Comparison of ENCODE assay signal across 6 cellular contexts in the genomic region with DNA sequence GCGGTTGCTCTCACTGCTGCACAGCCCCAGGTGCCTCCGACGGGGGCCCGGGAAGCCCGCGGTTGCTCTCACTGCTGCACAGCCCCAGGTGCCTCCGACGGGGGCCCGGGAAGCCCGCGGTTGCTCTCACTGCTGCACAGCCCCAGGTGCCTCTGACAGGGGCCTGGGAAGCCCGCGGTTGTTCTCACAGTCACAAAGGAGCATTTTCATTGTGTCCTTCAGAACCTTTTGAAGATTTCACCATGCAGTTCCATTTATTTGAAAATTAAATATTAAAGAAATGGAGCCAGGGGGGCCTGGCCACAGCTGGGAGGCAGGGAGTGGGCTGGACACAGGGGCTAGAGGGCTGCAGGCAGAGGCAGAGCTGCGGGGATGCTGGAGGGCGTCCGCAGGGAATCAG.
DNase-seq lines count a peak whose midpoint lies in the region; ATAC-seq and TF ChIP-seq lines count a peak whose summit lies in the region.
"Not testable (repeated sequence)": the region's sequence is repeated elsewhere in the genome, so short reads cannot be mapped to it uniquely, and the experiment has no call there.

No MANE protein-coding gene starts in this region.

- POLR2A ChIA-PET in OCI-LY7 (lab: Charles Lee): not testable (repeated sequence)

- H3K27ac ChIP-seq in KOPT-K1 (ENCODE audit: low read depth, low read length, poor library complexity, severe bottlenecking): peak overlapping the region; percentile 61
- H3K27ac ChIP-seq in OCI-LY7 (ENCODE audit: low read depth, low read length, poor library complexity, severe bottlenecking): peak overlapping the region; percentile 76
- H3K27ac ChIP-seq in coronary artery: peak overlapping the region; percentile 32 to 94
- not testable (repeated sequence) for H3K27ac ChIP-seq in mesenchymal stem cell (ENCODE audit: low read length, poor library complexity, severe bottlenecking); osteoblast (ENCODE audit: low read depth, low read length)
- H3K27ac ChIP-seq in thoracic aorta: peak overlapping the region; percentile 84

- not testable (repeated sequence) for H3K18ac ChIP-seq in mesenchymal stem cell (ENCODE audit: low read depth in 1 of 2, low read length in 2 of 2)

- not testable (repeated sequence) for H4K8ac ChIP-seq in mesenchymal stem cell (ENCODE audit: low read length)

- not testable (repeated sequence) for H4K20me1 ChIP-seq in OCI-LY7 (ENCODE audit: insufficient read depth, low read length)
- peaks cover 10% of the 10 kb centered on the region for H4K20me1 ChIP-seq in osteoblast (ENCODE audit: insufficient read depth, low read length)

- intact Hi-C loops in OCI-LY7 (cut with micrococcal nuclease; ENCODE audit: unreplicated experiment): loop anchor here (5.0 kb wide), 1 partner anchor 159 kb away; no protein-coding TSS in a partner anchor

- peak overlapping the region; percentile 66 for H2AK5ac ChIP-seq in mesenchymal stem cell (ENCODE audit: low read length, severe bottlenecking)

- not testable (repeated sequence) for H3K4me3 ChIP-seq in OCI-LY7 (ENCODE audit: low read depth, low read length, poor library complexity, severe bottlenecking); coronary artery; mesenchymal stem cell (ENCODE audit: insufficient read depth in 1 of 2, low read depth in 1 of 2, low read length in 2 of 2); osteoblast (ENCODE audit: insufficient read depth, low read length); thoracic aorta

- H3K4ac ChIP-seq in mesenchymal stem cell (ENCODE audit: low read depth in 1 of 2, low read length in 2 of 2): not testable (repeated sequence)

- WGBS in mesenchymal stem cell: 96% methylated on average over 8 of the region's 16 CpGs

- H2BK120ac ChIP-seq in mesenchymal stem cell (ENCODE audit: low read depth, low read length): not testable (repeated sequence)

- H3K14ac ChIP-seq in mesenchymal stem cell (ENCODE audit: low read length in 2 of 2): not testable (repeated sequence)

- H3K79me2 ChIP-seq in OCI-LY7 (ENCODE audit: insufficient read depth, low read depth, low read length); osteoblast (ENCODE audit: insufficient read depth, low read length): not testable (repeated sequence)

- DNase-seq in OCI-LY7 (ENCODE audit: low spot score): peak; percentile 76
- not testable (repeated sequence) for DNase-seq in coronary artery (ENCODE audit: low spot score); mesenchymal stem cell; thoracic aorta (ENCODE audit: low spot score)
- peak; percentile 52 for DNase-seq in osteoblast (ENCODE audit: insufficient read length, low spot score, missing footprints)

- not testable (repeated sequence) for H3K27me3 ChIP-seq in mesenchymal stem cell (ENCODE audit: control insufficient read depth in 1 of 2, insufficient read depth in 1 of 2, low read length in 2 of 2); osteoblast (ENCODE audit: insufficient read depth, low read length); thoracic aorta (replicated peaks; ENCODE audit: insufficient read depth)

- BruUV-seq in OCI-LY7 (replicated peaks; lab: Mats Ljungman, UMichigan): not testable (repeated sequence)

- not testable (repeated sequence) for H4K91ac ChIP-seq in mesenchymal stem cell (ENCODE audit: low read length)

- not testable (repeated sequence) for H3K36me3 ChIP-seq in KOPT-K1 (ENCODE audit: insufficient read depth, low read length)
- H3K36me3 ChIP-seq in OCI-LY7 (ENCODE audit: insufficient read depth, low read length) (peaks cover 55% of the 10 kb centered on the region), mesenchymal stem cell (ENCODE audit: control insufficient read depth in 1 of 2, insufficient read depth in 2 of 2, low read depth in 1 of 2, low read length in 2 of 2) (peaks cover 50 to 57% of the 10 kb centered on the region in 2 experiments), osteoblast (ENCODE audit: insufficient read depth, low read length) (peaks cover 54% of the 10 kb centered on the region), thoracic aorta (peaks cover 19% of the 10 kb centered on the region)

- H2BK12ac ChIP-seq in mesenchymal stem cell (ENCODE audit: low read length in 2 of 2): not testable (repeated sequence)

- not testable (repeated sequence) for H2BK15ac ChIP-seq in mesenchymal stem cell (ENCODE audit: low read depth, poor library complexity, severe bottlenecking)

- TF ChIP-seq CTCF in OCI-LY7 (conservative IDR thresholded peaks at IDR 0.05; ENCODE audit: low read length); coronary artery (IDR thresholded peaks at IDR 0.05); osteoblast (IDR thresholded peaks at IDR 0.05; ENCODE audit: extremely low read depth, low read depth, low read length); thoracic aorta (IDR thresholded peaks at IDR 0.05): not testable (repeated sequence)

- not testable (repeated sequence) for ATAC-seq in thoracic aorta (ENCODE audit: insufficient number of reproducible peaks, low FRiP score, low read depth)

- H3K9me2 ChIP-seq in OCI-LY7 (ENCODE audit: insufficient read depth, low read length): not testable (repeated sequence)

- not testable (repeated sequence) for H3K9ac ChIP-seq in mesenchymal stem cell (ENCODE audit: low read length)

- H2AFZ ChIP-seq in OCI-LY7 (ENCODE audit: low read length); mesenchymal stem cell (ENCODE audit: low read depth, low read length); osteoblast (ENCODE audit: low read length): not testable (repeated sequence)

- H3K23ac ChIP-seq in mesenchymal stem cell (ENCODE audit: low read length in 2 of 2): not testable (repeated sequence)

- H3K79me1 ChIP-seq in mesenchymal stem cell (replicated peaks; ENCODE audit: low read length, poor library complexity, severe bottlenecking): peaks cover 17% of the 10 kb centered on the region

- H2BK5ac ChIP-seq in mesenchymal stem cell (ENCODE audit: low read depth, low read length, poor library complexity, severe bottlenecking): not testable (repeated sequence)

- CTCF ChIA-PET in OCI-LY7 (lab: Charles Lee; ENCODE audit: unreplicated experiment): not testable (repeated sequence)

- H3K4me1 ChIP-seq in OCI-LY7 (ENCODE audit: insufficient read depth, low read length, poor library complexity, severe bottlenecking) (peaks cover 38% of the 10 kb centered on the region), mesenchymal stem cell (ENCODE audit: control insufficient read depth, insufficient read depth, low read depth, low read length) (peaks cover 39% of the 10 kb centered on the region), osteoblast (ENCODE audit: insufficient read depth, low read length) (peaks cover 18% of the 10 kb centered on the region), thoracic aorta (ENCODE audit: control insufficient read depth in 1 of 2, low read depth in 2 of 2) (peaks cover 26 to 48% of the 10 kb centered on the region in 2 donors)

- H3K4me2 ChIP-seq in OCI-LY7 (ENCODE audit: low read length): peak overlapping the region; percentile 53
- H3K4me2 ChIP-seq in mesenchymal stem cell (ENCODE audit: low read length, poor library complexity, severe bottlenecking); osteoblast (ENCODE audit: insufficient read depth, low read length): not testable (repeated sequence)

- not testable (repeated sequence) for H3K9me3 ChIP-seq in KOPT-K1 (ENCODE audit: insufficient read depth, low read length, poor library complexity, severe bottlenecking); OCI-LY7 (ENCODE audit: low read length); mesenchymal stem cell (ENCODE audit: control insufficient read depth, low read length); osteoblast (ENCODE audit: low read depth, low read length); thoracic aorta
